9 cellular contexts compared by ENCODE assay signal in genomic region chr20:20017001-20017851, GRCh38. TPM values are rescaled to one million over a fixed set of nuclear protein-coding genes. Genes with fewer than 3 reads are reported as not detected.
DNase-seq lines count a peak whose midpoint lies in the region; ATAC-seq, FAIRE-seq and TF ChIP-seq lines count a peak whose summit lies in the region.
"Had no signal": no experiment of that assay in that cellular context is flagged by ENCODE, and none has a peak within 500 bp of the region (broad histone marks: within the 10 kb centered on the region; RNA-seq: fewer than 3 reads in every experiment).

TSS of gene NAA20 (plus strand) at chr20:20017362. CDS start at chr20:20017397, 35 bp downstream.

- H3K9me3 ChIP-seq in AG04450 (ENCODE audit: control insufficient read depth, insufficient read depth, low read length), result no peaks in the 10 kb centered on the region; the same call in 1 of the 2 replicates

- peak within 1 kb of the TSS; percentile 21 for H3K27ac ChIP-seq in AG04450 (ENCODE audit: low read depth, low read length)

- H3K36me3 ChIP-seq in bronchial epithelial cell (ENCODE audit: control insufficient read depth, insufficient read depth, low read length), result peaks cover 6% of the 10 kb centered on the region

- TF ChIP-seq CTCF in AG04450 (IDR thresholded peaks at IDR 0.05; ENCODE audit: low read depth, low read length) (peak; percentile 76), WI38 (IDR thresholded peaks at IDR 0.05; ENCODE audit: low read depth, low read length) (peak; percentile 67), bronchial epithelial cell (IDR thresholded peaks at IDR 0.05; ENCODE audit: insufficient read depth, low read length, severe bottlenecking) (peak; percentile 87)

- DNase-seq in AG04450 (ENCODE audit: low read depth, low spot score) (peak; percentile 70), NCI-H2196 (lab: John Stamatoyannopoulos, UW; ENCODE audit: unreplicated experiment) (peak; percentile 93), bronchial epithelial cell (ENCODE audit: low read depth) (peak; percentile 86), iPS-NIHi7 (ENCODE audit: extremely low spot score) (peak; percentile 98), smooth muscle cell of the brain vasculature (ENCODE audit: low read depth, low spot score) (peak; percentile 72)

- H3K4me3 ChIP-seq in AG04450 (ENCODE audit: low read depth, low read length), result peak within 1 kb of the TSS; percentile 87
- H3K4me3 ChIP-seq in WI38 (ENCODE audit: low read depth, low read length), result peak within 1 kb of the TSS; percentile 87
- H3K4me3 ChIP-seq in bronchial epithelial cell (ENCODE audit: low read depth, low read length), result peak within 1 kb of the TSS; percentile 83

- ATAC-seq in GM18867 (IDR thresholded peaks at IDR 0.05; ENCODE audit: unreplicated experiment), result peak; percentile 99
- ATAC-seq in HG03103 (IDR thresholded peaks at IDR 0.05; ENCODE audit: low read depth, unreplicated experiment), result peak; percentile 98

- no peak for FAIRE-seq in bronchial epithelial cell (lab: Jason Lieb, UNC)
- FAIRE-seq: colon had no signal

- POLR2A ChIA-PET in AG04450 (lab: Yijun Ruan, JAX), result interaction anchor here (0.8 to 1.6 kb wide), 3 partner anchors 24 to 40 kb away, joined by 3 to 7 read pairs (median 4); partner anchors contain the start of genes CFAP61 and CRNKL1

- H3K27me3 ChIP-seq in AG04450 (ENCODE audit: control insufficient read depth, insufficient read depth, low read length) (no peaks in the 10 kb centered on the region), bronchial epithelial cell (ENCODE audit: control insufficient read depth, insufficient read depth, low read length) (no peaks in the 10 kb centered on the region)

- CTCF ChIA-PET in AG04450 (lab: Charles Lee), result interaction anchor here (0.7 to 1.9 kb wide), 14 partner anchors 11 to 592 kb away, joined by 3 to 14 read pairs (median 4); partner anchors contain the start of genes CFAP61 and CRNKL1

RNA-seq across cellular contexts. Expression of gene NAA20, which starts in this region (rescaled TPM):
- 59.6 and 85.1 TPM in 2 replicates for polyA plus RNA-seq in AG04450 (2011; rRNA removed)
- polyA minus RNA-seq in AG04450 (2011; rRNA and poly(A)+ RNA removed), result 15.6 and 23.1 TPM in 2 replicates
- total RNA-seq in bronchial epithelial cell, result 111 and 114 TPM in 2 replicates

Comparison
In these comparisons a context has a peak if more than half of its experiments do, and no peak if none do; other contexts are left out.
1. Peak in every context shown above with its lines: DNase-seq, ATAC-seq, H3K4me3 ChIP-seq and H3K27ac ChIP-seq.